In genomic region chr7:116436305-116436826, GRCh38 we compare ENCODE assay signal across 1 cellular context.
TF ChIP-seq lines count a peak whose summit lies in the region.

No MANE protein-coding gene starts in this region.

TF ChIP-seq in GM23338, 12 proteins besides CTCF, POLR2A, EP300 and RAD21 (continued from another document):
- no peak for TF ChIP-seq ETS1 (IDR thresholded peaks at IDR 0.05)
- TF ChIP-seq NANOG (IDR thresholded peaks at IDR 0.05; ENCODE audit: borderline replicate concordance) = no peak
- no peak for TF ChIP-seq POLR2AphosphoS5 (IDR thresholded peaks at IDR 0.05; ENCODE audit: low read depth)
- TF ChIP-seq CREB1 (CRISPR knock-in tag; IDR thresholded peaks at IDR 0.05; ENCODE audit: low read depth) = no peak
- no peak for TF ChIP-seq ZNF114 (CRISPR knock-in tag; IDR thresholded peaks at IDR 0.05)
- no peak for TF ChIP-seq ZNF462 (CRISPR knock-in tag; IDR thresholded peaks at IDR 0.05)
- no peak for TF ChIP-seq JUNB (IDR thresholded peaks at IDR 0.05; ENCODE audit: unreplicated experiment)
- TF ChIP-seq EZH2phosphoT487 (IDR thresholded peaks at IDR 0.05; ENCODE audit: unreplicated experiment) = no peak
